In genomic region chr10:112584276-112584675, GRCh38 we compare ENCODE assay signal across 1 cellular context.
TF ChIP-seq lines count a peak whose summit lies in the region.

No MANE protein-coding gene starts in this region.

TF ChIP-seq in SK-N-SH, 30 proteins besides CTCF, POLR2A, EP300 and RAD21 (continued from another document):
- TF ChIP-seq USF2 (IDR thresholded peaks at IDR 0.05; ENCODE audit: borderline replicate concordance, low read depth, low read length), result no peak
- peak; percentile 63; the same call in 1 of the 2 replicates for TF ChIP-seq NFIC (IDR thresholded peaks at IDR 0.05; ENCODE audit: borderline replicate concordance)
- no peak for TF ChIP-seq MEF2A (IDR thresholded peaks at IDR 0.05; ENCODE audit: borderline replicate concordance, low read depth)
- no peak for TF ChIP-seq FOXJ3 (CRISPR knock-in tag; IDR thresholded peaks at IDR 0.05)
- TF ChIP-seq JUND (IDR thresholded peaks at IDR 0.05), result peak; percentile 46
- TF ChIP-seq POLR2AphosphoS5 (IDR thresholded peaks at IDR 0.05; ENCODE audit: low read depth, low read length), result no peak
- peak; percentile 76 for TF ChIP-seq PBX3 (IDR thresholded peaks at IDR 0.05)
- no peak for TF ChIP-seq USF1 (IDR thresholded peaks at IDR 0.05; ENCODE audit: borderline replicate concordance, low read depth)
- 0 out of 2 replicates have a peak, but pooled peaks have one; percentile 33 for TF ChIP-seq TEAD4 (IDR thresholded peaks at IDR 0.05; ENCODE audit: borderline replicate concordance, insufficient read depth)
- TF ChIP-seq ZBTB33 (IDR thresholded peaks at IDR 0.05; ENCODE audit: borderline replicate concordance, low read depth), result no peak
- TF ChIP-seq RXRA (IDR thresholded peaks at IDR 0.05; ENCODE audit: borderline replicate concordance, low read depth), result no peak
- TF ChIP-seq ELF1 (IDR thresholded peaks at IDR 0.05), result no peak
- TF ChIP-seq TAF1 (IDR thresholded peaks at IDR 0.05; ENCODE audit: borderline replicate concordance, low read depth, low read length), result no peak
- TF ChIP-seq REST (IDR thresholded peaks at IDR 0.05; ENCODE audit: low read depth, low read length), result no peak
- no peak for TF ChIP-seq EZH2phosphoT487 (IDR thresholded peaks at IDR 0.05; ENCODE audit: borderline replicate concordance, low read depth)
- TF ChIP-seq MAX (IDR thresholded peaks at IDR 0.05; ENCODE audit: low read depth), result no peak
- no peak for TF ChIP-seq YY1 (IDR thresholded peaks at IDR 0.05; ENCODE audit: low read depth)
